In genomic region chrX:44310227-44310626, GRCh38 we compare ENCODE assay signal across 21 cellular contexts.
"Had no signal": no experiment of that assay in that cellular context is flagged by ENCODE, and none has a peak within 500 bp of the region (broad histone marks: within the 10 kb centered on the region; RNA-seq: fewer than 3 reads in every experiment).

No MANE protein-coding gene starts in this region.

- DNase-seq: hippocampal formation; kidney glomerular epithelial cell; left cardiac atrium; left lung; lower lobe of right lung; mammary epithelial cell; mesenchymal stem cell; naive thymus-derived CD8-positive, alpha-beta T cell; ovary; stimulated activated CD4-positive, alpha-beta T cell treated with anti-CD3 and anti-CD28 coated beads, Interleukin-12 subunit alpha, Interleukin-12 subunit beta, amount 100 ng/mL, for 4 hours; stimulated activated CD4-positive, alpha-beta T cell treated with anti-CD3 and anti-CD28 coated beads, Interleukin-15, amount 100 ng/mL, for 24 hours; stimulated activated CD4-positive, alpha-beta T cell treated with anti-CD3 and anti-CD28 coated beads, Interleukin-2, amount 100 ng/mL, for 24 hours; stimulated activated CD4-positive, alpha-beta T cell treated with anti-CD3 and anti-CD28 coated beads, Interleukin-4, amount 100 ng/mL, for 1 hour; stimulated activated naive CD4-positive, alpha-beta T cell; tibial artery; trophoblast cell; upper lobe of right lung; uterus had no signal

- H3K9me3 Mint-ChIP-seq: naive thymus-derived CD8-positive, alpha-beta T cell; stimulated activated naive CD8-positive, alpha-beta T cell treated with anti-CD3 and anti-CD28 coated beads, Interleukin-15, Interleukin-2, amounts not matched to agents 100 ng/mL and 50 ng/mL, for 24 hours had no signal

- H3K27me3 Mint-ChIP-seq: naive thymus-derived CD8-positive, alpha-beta T cell; progenitor cell of endocrine pancreas; stimulated activated naive CD8-positive, alpha-beta T cell treated with anti-CD3 and anti-CD28 coated beads, Interleukin-15, Interleukin-2, amounts not matched to agents 100 ng/mL and 50 ng/mL, for 24 hours had no signal

- ATAC-seq: left cardiac atrium; left lung; lower lobe of right lung; naive thymus-derived CD8-positive, alpha-beta T cell; sciatic nerve; upper lobe of right lung had no signal

- H3K27ac Mint-ChIP-seq: progenitor cell of endocrine pancreas; stimulated activated naive CD8-positive, alpha-beta T cell treated with anti-CD3 and anti-CD28 coated beads, Interleukin-15, Interleukin-2, amounts not matched to agents 100 ng/mL and 50 ng/mL, for 24 hours had no signal

- H3K4me3 Mint-ChIP-seq: stimulated activated naive CD8-positive, alpha-beta T cell treated with anti-CD3 and anti-CD28 coated beads, Interleukin-15, Interleukin-2, amounts not matched to agents 100 ng/mL and 50 ng/mL, for 24 hours had no signal
